Comparison of ENCODE assay signal across 1 cellular context in the genomic region with DNA sequence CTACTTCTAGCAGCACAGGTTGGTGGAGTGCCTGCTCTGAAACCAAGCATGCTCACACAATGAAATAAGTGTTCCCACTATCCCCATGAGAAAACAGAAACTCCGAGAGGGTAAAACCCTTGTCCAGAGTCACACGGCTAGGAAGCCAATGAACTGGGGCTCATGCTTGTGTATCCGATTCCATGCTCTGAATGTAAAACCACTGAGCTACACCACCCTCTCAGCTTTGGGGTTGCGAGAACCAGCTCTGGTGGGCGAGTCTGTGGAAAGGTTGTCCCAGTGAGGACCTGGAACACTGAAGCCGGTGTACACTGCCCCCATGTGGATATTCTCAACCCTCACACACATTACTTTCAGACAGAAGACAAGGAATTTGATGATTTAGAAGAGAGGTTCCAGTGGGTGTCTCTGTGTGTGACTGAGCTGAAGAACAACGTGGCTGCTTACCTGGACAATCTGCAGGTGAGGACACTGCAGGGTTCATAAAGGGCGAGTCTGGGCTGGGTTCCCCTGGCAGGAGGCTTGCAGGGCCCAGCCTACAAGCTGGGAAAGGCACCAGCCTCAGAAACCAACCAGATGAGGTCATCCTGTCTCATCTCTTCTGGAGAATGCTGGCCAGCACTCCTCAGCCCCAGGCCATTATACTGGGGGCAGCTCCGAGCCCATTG.
TF ChIP-seq lines count a peak whose summit lies in the region.

No MANE protein-coding gene starts in this region.

TF ChIP-seq in HepG2, 621 proteins besides CTCF, POLR2A, EP300 and RAD21 (continued from another document):
- TF ChIP-seq, protein P1, sequence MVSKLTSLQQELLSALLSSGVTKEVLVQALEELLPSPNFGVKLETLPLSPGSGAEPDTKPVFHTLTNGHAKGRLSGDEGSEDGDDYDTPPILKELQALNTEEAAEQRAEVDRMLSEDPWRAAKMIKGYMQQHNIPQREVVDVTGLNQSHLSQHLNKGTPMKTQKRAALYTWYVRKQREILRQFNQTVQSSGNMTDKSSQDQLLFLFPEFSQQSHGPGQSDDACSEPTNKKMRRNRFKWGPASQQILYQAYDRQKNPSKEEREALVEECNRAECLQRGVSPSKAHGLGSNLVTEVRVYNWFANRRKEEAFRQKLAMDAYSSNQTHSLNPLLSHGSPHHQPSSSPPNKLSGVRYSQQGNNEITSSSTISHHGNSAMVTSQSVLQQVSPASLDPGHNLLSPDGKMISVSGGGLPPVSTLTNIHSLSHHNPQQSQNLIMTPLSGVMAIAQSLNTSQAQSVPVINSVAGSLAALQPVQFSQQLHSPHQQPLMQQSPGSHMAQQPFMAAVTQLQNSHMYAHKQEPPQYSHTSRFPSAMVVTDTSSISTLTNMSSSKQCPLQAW (CRISPR knock-in tag; IDR thresholded peaks at IDR 0.05) = peak; percentile 55; the same call in 1 of the 2 replicates
- TF ChIP-seq SMC3 (IDR thresholded peaks at IDR 0.05; ENCODE audit: low read length) = peak; percentile 60
- TF ChIP-seq, protein P2, sequence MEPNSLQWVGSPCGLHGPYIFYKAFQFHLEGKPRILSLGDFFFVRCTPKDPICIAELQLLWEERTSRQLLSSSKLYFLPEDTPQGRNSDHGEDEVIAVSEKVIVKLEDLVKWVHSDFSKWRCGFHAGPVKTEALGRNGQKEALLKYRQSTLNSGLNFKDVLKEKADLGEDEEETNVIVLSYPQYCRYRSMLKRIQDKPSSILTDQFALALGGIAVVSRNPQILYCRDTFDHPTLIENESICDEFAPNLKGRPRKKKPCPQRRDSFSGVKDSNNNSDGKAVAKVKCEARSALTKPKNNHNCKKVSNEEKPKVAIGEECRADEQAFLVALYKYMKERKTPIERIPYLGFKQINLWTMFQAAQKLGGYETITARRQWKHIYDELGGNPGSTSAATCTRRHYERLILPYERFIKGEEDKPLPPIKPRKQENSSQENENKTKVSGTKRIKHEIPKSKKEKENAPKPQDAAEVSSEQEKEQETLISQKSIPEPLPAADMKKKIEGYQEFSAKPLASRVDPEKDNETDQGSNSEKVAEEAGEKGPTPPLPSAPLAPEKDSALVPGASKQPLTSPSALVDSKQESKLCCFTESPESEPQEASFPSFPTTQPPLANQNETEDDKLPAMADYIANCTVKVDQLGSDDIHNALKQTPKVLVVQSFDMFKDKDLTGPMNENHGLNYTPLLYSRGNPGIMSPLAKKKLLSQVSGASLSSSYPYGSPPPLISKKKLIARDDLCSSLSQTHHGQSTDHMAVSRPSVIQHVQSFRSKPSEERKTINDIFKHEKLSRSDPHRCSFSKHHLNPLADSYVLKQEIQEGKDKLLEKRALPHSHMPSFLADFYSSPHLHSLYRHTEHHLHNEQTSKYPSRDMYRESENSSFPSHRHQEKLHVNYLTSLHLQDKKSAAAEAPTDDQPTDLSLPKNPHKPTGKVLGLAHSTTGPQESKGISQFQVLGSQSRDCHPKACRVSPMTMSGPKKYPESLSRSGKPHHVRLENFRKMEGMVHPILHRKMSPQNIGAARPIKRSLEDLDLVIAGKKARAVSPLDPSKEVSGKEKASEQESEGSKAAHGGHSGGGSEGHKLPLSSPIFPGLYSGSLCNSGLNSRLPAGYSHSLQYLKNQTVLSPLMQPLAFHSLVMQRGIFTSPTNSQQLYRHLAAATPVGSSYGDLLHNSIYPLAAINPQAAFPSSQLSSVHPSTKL (CRISPR knock-in tag; IDR thresholded peaks at IDR 0.05) = 0 out of 2 replicates have a peak, but pooled peaks have one; percentile 11
